Comparison of ENCODE assay signal across 35 cellular contexts in genomic region chr1:184412472-184412871, GRCh38. TPM values are rescaled to one million over a fixed set of nuclear protein-coding genes. Genes with fewer than 3 reads are reported as not detected.
DNase-seq lines count a peak whose midpoint lies in the region; ATAC-seq, FAIRE-seq and TF ChIP-seq lines count a peak whose summit lies in the region.
"Had no signal": no experiment of that assay in that cellular context is flagged by ENCODE, and none has a peak within 500 bp of the region (broad histone marks: within the 10 kb centered on the region; RNA-seq: fewer than 3 reads in every experiment).

No MANE protein-coding gene starts in this region.

- no peak for TF ChIP-seq EP300 in K562 (IDR thresholded peaks at IDR 0.05; ENCODE audit: low read length)

- H3K4me3 ChIP-seq in HEK293 (ENCODE audit: low read depth, low read length) = no peak overlapping the region
- H3K4me3 ChIP-seq in K562 = no peak overlapping the region
- H3K4me3 ChIP-seq: A549; BLaER1; BLaER1 treated with 17β-estradiol and CSF1 and Interleukin-3, amounts not matched to agents 10 nM and 100 nM had no signal

- peaks cover 2 to 5% of the 10 kb centered on the region in 2 experiments; a peak in 4 of 5 replicates for H3K27me3 ChIP-seq in K562 (ENCODE audit: control insufficient read depth in 2 of 2, insufficient read depth in 2 of 2, low read length in 2 of 2)
- H3K27me3 ChIP-seq: BE2C; BLaER1; BLaER1 treated with 17β-estradiol and CSF1 and Interleukin-3, amounts not matched to agents 10 nM and 100 nM had no signal

- H3K9me3 Mint-ChIP-seq in WTC11 (no peaks in the 10 kb centered on the region), chondrocyte (ENCODE audit: low read depth) (no peaks in the 10 kb centered on the region)
- H3K9me3 Mint-ChIP-seq: CD4-positive, alpha-beta memory T cell; CD4-positive, alpha-beta T cell; CD4-positive, CD25-positive, alpha-beta regulatory T cell; CD8-positive, alpha-beta memory T cell; CD8-positive, alpha-beta T cell had no signal

- H3K4me3 Mint-ChIP-seq in WTC11 (no peak overlapping the region), chondrocyte (ENCODE audit: unreplicated experiment) (no peak overlapping the region)
- H3K4me3 Mint-ChIP-seq: B cell; CD14-positive monocyte; CD4-positive, alpha-beta memory T cell; CD4-positive, alpha-beta T cell; CD4-positive, CD25-positive, alpha-beta regulatory T cell; CD8-positive, alpha-beta memory T cell; CD8-positive, alpha-beta T cell had no signal

- H4K20me1 ChIP-seq in K562 (replicated peaks; ENCODE audit: control insufficient read depth, insufficient read depth, low read length) = no peaks in the 10 kb centered on the region
- H4K20me1 ChIP-seq: BLaER1 had no signal

- intact Hi-C loops in K562 (cut with micrococcal nuclease) = no loop called here

- WGBS in K562 (ENCODE audit: insufficient coverage, low coverage, missing lambda C conversion rate) = 0% methylated on average over 1 of the region's 1 CpG

- H3K4me1 Mint-ChIP-seq in WTC11 (peaks cover 34% of the 10 kb centered on the region), chondrocyte (ENCODE audit: low read depth) (peaks cover 22% of the 10 kb centered on the region)
- H3K4me1 Mint-ChIP-seq: B cell; CD4-positive, alpha-beta memory T cell; CD4-positive, CD25-positive, alpha-beta regulatory T cell had no signal

- H3K79me2 ChIP-seq in K562 (ENCODE audit: control insufficient read depth, insufficient read depth, low read length) = no peaks in the 10 kb centered on the region

- no peak for DNase-seq in WTC11 (ENCODE audit: low spot score)
- no peak for DNase-seq in K562 (ENCODE audit: extremely low read depth in 1 of 4, low spot score in 3 of 4)
- no peak for DNase-seq in medulla oblongata (ENCODE audit: extremely low spot score)
- no peak for DNase-seq in chondrocyte (ENCODE audit: low spot score)
- DNase-seq in glomerular visceral epithelial cell (ENCODE audit: extremely low spot score) = no peak
- DNase-seq: 8988T; ACHN; AML-193; BE2C; C1 segment of cervical spinal cord; Caco-2; Calu3; CD4-positive, alpha-beta memory T cell; CD4-positive, alpha-beta T cell; CD4-positive, CD25-positive, alpha-beta regulatory T cell; CD8-positive, alpha-beta memory T cell; CD8-positive, alpha-beta T cell; COR-L47; DMS 273 treated with DMSO at 0.1 percent for 48 hours; DMS153; DMS53; DMS79; DMS79 treated with DMSO at 0.1 percent for 48 hours; DND-41; EL had no signal

- no peak overlapping the region for H2AFZ ChIP-seq in K562 (ENCODE audit: low read depth, low read length)

- H3K27ac Mint-ChIP-seq in WTC11 = no peak overlapping the region
- H3K27ac Mint-ChIP-seq in chondrocyte (ENCODE audit: unreplicated experiment) = no peak overlapping the region
- H3K27ac Mint-ChIP-seq: B cell; CD14-positive monocyte; CD4-positive, alpha-beta memory T cell; CD4-positive, alpha-beta T cell; CD8-positive, alpha-beta memory T cell; CD8-positive, alpha-beta T cell had no signal

- peaks cover 3% of the 10 kb centered on the region; the same call in 1 of the 2 replicates for H3K36me3 Mint-ChIP-seq in WTC11
- peaks cover 6% of the 10 kb centered on the region for H3K36me3 Mint-ChIP-seq in chondrocyte (ENCODE audit: low read depth)
- H3K36me3 Mint-ChIP-seq: CD4-positive, alpha-beta memory T cell; CD4-positive, CD25-positive, alpha-beta regulatory T cell; CD8-positive, alpha-beta T cell had no signal

- H3K27me3 Mint-ChIP-seq in WTC11 (ENCODE audit: low read depth) (no peaks in the 10 kb centered on the region), chondrocyte (ENCODE audit: low read depth) (no peaks in the 10 kb centered on the region)

- H3K9me1 ChIP-seq in K562 (ENCODE audit: control insufficient read depth, insufficient read depth, low read length) = no peaks in the 10 kb centered on the region

- in situ Hi-C loops in K562 (cut with MboI) = no loop called here

- CTCF ChIA-PET in HEK293 (lab: Yijun Ruan, JAX) = no interaction called here
- CTCF ChIA-PET in WTC11 (lab: Charles Lee) = no interaction called here
- CTCF ChIA-PET in K562 (lab: Yijun Ruan, JAX; ENCODE audit: low intra/inter-chr PET ratio) = no interaction called here

- no peak overlapping the region for H3K9ac ChIP-seq in K562 (ENCODE audit: insufficient read depth in 1 of 2, low read depth in 2 of 2, low read length in 2 of 2)
- H3K9ac ChIP-seq: BLaER1; BLaER1 treated with 17β-estradiol and CSF1 and Interleukin-3, amounts not matched to agents 10 nM and 100 nM had no signal

- BruUV-seq in K562 (replicated peaks; lab: Mats Ljungman, UMichigan) = no TSS peak

- no peak overlapping the region for H3K27ac ChIP-seq in HEK293 (ENCODE audit: extremely low read depth, low read depth, low read length)
- no peak overlapping the region for H3K27ac ChIP-seq in K562 (ENCODE audit: extremely low read depth, low read depth, low read length)
- H3K27ac ChIP-seq: 22Rv1; A549; BLaER1; BLaER1 treated with 17β-estradiol and CSF1 and Interleukin-3, amounts not matched to agents 10 nM and 100 nM; C4-2B had no signal

- ATAC-seq in WTC11 (no peak), K562 (no peak)
- ATAC-seq: A549; CD8-positive, alpha-beta T cell had no signal

- POLR2A ChIA-PET in HEK293 (lab: Yijun Ruan, JAX) (no interaction called here), WTC11 (lab: Charles Lee) (no interaction called here), K562 (lab: Yijun Ruan, JAX) (no interaction called here)

- H3K36me3 ChIP-seq in HEK293 (ENCODE audit: control insufficient read depth in 2 of 2, insufficient read depth in 1 of 2, low read length in 2 of 2) (no peaks in the 10 kb centered on the region), K562 (ENCODE audit: control insufficient read depth, insufficient read depth, low read length) (no peaks in the 10 kb centered on the region)
- H3K36me3 ChIP-seq: BE2C had no signal

- TF ChIP-seq CTCF in HEK293 (tag by site-specific recombination; IDR thresholded peaks at IDR 0.05) (no peak), WTC11 (IDR thresholded peaks at IDR 0.05) (no peak), K562 (IDR thresholded peaks at IDR 0.05 in 2 of 3, conservative IDR thresholded peaks at IDR 0.05 in 1 of 3; ENCODE audit: insufficient read depth in 2 of 3, low read depth in 1 of 3, low read length in 3 of 3) (no peak), chondrocyte (IDR thresholded peaks at IDR 0.05) (no peak)

- no peak for FAIRE-seq in K562 (lab: Jason Lieb, UNC)
- FAIRE-seq: A204.1, A549, D721Med had no signal

- H3K9me3 ChIP-seq in HEK293 (ENCODE audit: control insufficient read depth, insufficient read depth, low read depth, low read length) (no peaks in the 10 kb centered on the region), K562 (replicated peaks; ENCODE audit: control insufficient read depth, insufficient read depth, low read depth, low read length) (no peaks in the 10 kb centered on the region)
- H3K9me3 ChIP-seq: A549; BE2C; BLaER1; BLaER1 treated with 17β-estradiol and CSF1 and Interleukin-3, amounts not matched to agents 10 nM and 100 nM; Caco-2 had no signal

- no peak for TF ChIP-seq POLR2A in K562 (conservative IDR thresholded peaks at IDR 0.05)

- no peak for TF ChIP-seq RAD21 in K562 (CRISPR knock-in tag; conservative IDR thresholded peaks at IDR 0.05 in 1 of 2, IDR thresholded peaks at IDR 0.05 in 1 of 2)

- H3K4me2 ChIP-seq in K562 (ENCODE audit: insufficient read depth, low read length) = no peak overlapping the region
- H3K4me2 ChIP-seq: A549; BLaER1; BLaER1 treated with 17β-estradiol and CSF1 and Interleukin-3, amounts not matched to agents 10 nM and 100 nM had no signal

- peaks cover 19% of the 10 kb centered on the region for H3K4me1 ChIP-seq in HEK293 (ENCODE audit: control insufficient read depth, insufficient read depth, low read length)
- H3K4me1 ChIP-seq in K562 (replicated peaks in 1 of 2; ENCODE audit: control insufficient read depth in 2 of 2, insufficient read depth in 2 of 2, low read length in 2 of 2) = no peaks in the 10 kb centered on the region
- H3K4me1 ChIP-seq: BLaER1, Caco-2 had no signal

TF ChIP-seq in HEK293, 187 proteins besides CTCF, POLR2A, EP300 and RAD21:
- peak; percentile 96 for TF ChIP-seq ZNF121 (tag by site-specific recombination; IDR thresholded peaks at IDR 0.05)
- TF ChIP-seq ZNF311 (tag by site-specific recombination; IDR thresholded peaks at IDR 0.05; ENCODE audit: borderline replicate concordance) = no peak
TF ChIP-seq in HEK293: peak in this region for 1.

TF ChIP-seq in WTC11, 78 proteins besides CTCF, POLR2A, EP300 and RAD21:
- TF ChIP-seq ZNF121 (CRISPR knock-in tag; IDR thresholded peaks at IDR 0.05) = 0 out of 2 replicates have a peak, but pooled peaks have one; percentile 12
- TF ChIP-seq TEAD1 (CRISPR knock-in tag; IDR thresholded peaks at IDR 0.05) = no peak

TF ChIP-seq in K562, 482 proteins besides CTCF, POLR2A, EP300 and RAD21 (continues in another document):
- no peak for TF ChIP-seq CREB5 (CRISPR knock-in tag; IDR thresholded peaks at IDR 0.05)

RNA-seq across cellular contexts. Expression of gene C1orf21, which starts 25.6 kb away (rescaled TPM):
- total RNA-seq in WTC11 (2021) = 20.1 to 28.5 TPM (median 22.9 TPM) in 3 replicates
- not detected in 2 replicates for total RNA-seq in K562 (2011; cell fraction: chromatin; rRNA removed; ENCODE audit: low replicate concordance)
- total RNA-seq in K562 (2011; cell fraction: nucleolus; rRNA removed) = not detected in 2 replicates
- not detected in 2 replicates for total RNA-seq in K562 (2011; cell fraction: nucleoplasm; rRNA removed)
- under 0.01 and 0.04 TPM in 2 replicates for total RNA-seq in K562 (2014; rRNA removed)
- total RNA-seq in K562 (2014; rRNA removed; fragmentation: Illumina TruSeq; extraction: Trizol) = 0.04 and 0.06 TPM in 2 replicates
- total RNA-seq in K562 (2015; rRNA removed; fragmentation: Illumina TruSeq; extraction: Trizol) = 0.07 and 0.11 TPM in 2 replicates
- total RNA-seq in K562 (2021) = 0.07 and 0.25 TPM in 2 replicates
- polyA plus RNA-seq in K562 (2011; rRNA removed) = 0.04 and 0.31 TPM in 2 replicates
- polyA plus RNA-seq in K562 (2011; cell fraction: cytosol; rRNA removed) = 0.04 and 0.09 TPM in 2 replicates
- 0.03 and 0.07 TPM in 2 replicates for polyA plus RNA-seq in K562 (2011; cell fraction: nucleus; rRNA removed)
- 0.30 and 0.84 TPM in 2 replicates for polyA plus RNA-seq in K562 (2012)
- polyA plus RNA-seq in K562 (2014; fragmentation: Illumina TruSeq; extraction: Trizol) = 0.28 TPM in 1 of 2 replicates, not detected in the other
- polyA plus RNA-seq in K562 (2014; fragmentation: Nextera tagmentation; extraction: Ambion mirVana) = under 1 TPM; 0.14 to 0.15 TPM
- polyA plus RNA-seq in K562 (2014; rRNA removed) = 0.01 TPM in 1 of 2 replicates, not detected in the other
- polyA minus RNA-seq in K562 (2011; rRNA and poly(A)+ RNA removed) = 0.18 TPM in 1 of 2 replicates, not detected in the other
- not detected in 2 replicates for polyA minus RNA-seq in K562 (2011; cell fraction: cytosol; rRNA and poly(A)+ RNA removed)
- polyA minus RNA-seq in K562 (2011; cell fraction: nucleus; rRNA and poly(A)+ RNA removed) = not detected in 2 replicates
- total RNA-seq in chondrocyte = 5.7 to 15.6 TPM (median 15.5 TPM) in 3 replicates

Comparison
In these comparisons a context has a peak if more than half of its experiments do, and no peak if none do; other contexts are left out.
1. Of the 44 proteins assayed by ChIP-seq in both K562 and HEK293: peak only in K562: none; only in HEK293: none; in both: ZNF121; in neither: 43.